ENCODE assay signal across 18 cellular contexts in genomic region chr1:42928859-42929258, GRCh38. TPM values are rescaled to one million over a fixed set of nuclear protein-coding genes. Genes with fewer than 3 reads are reported as not detected.
DNase-seq lines count a peak whose midpoint lies in the region; ATAC-seq and TF ChIP-seq lines count a peak whose summit lies in the region.
"Had no signal": no experiment of that assay in that cellular context is flagged by ENCODE, and none has a peak within 500 bp of the region (broad histone marks: within the 10 kb centered on the region; RNA-seq: fewer than 3 reads in every experiment).

No MANE protein-coding gene starts in this region.

- H3K4me3 ChIP-seq in endodermal cell (ENCODE audit: low read length) (no peak overlapping the region), trophoblast cell (ENCODE audit: low read depth, low read length) (peak overlapping the region; percentile 4), uterus (no peak overlapping the region)
- H3K4me3 ChIP-seq: GM12878, sigmoid colon had no signal

- peaks cover 65% of the 10 kb centered on the region for H3K36me3 Mint-ChIP-seq in activated CD8-positive, alpha-beta memory T cell treated with anti-CD3 and anti-CD28 coated beads, Interleukin-2, amount 10 ng/mL, durations not matched to agents 7 days and 5 days
- peaks cover 8% of the 10 kb centered on the region for H3K36me3 Mint-ChIP-seq in IgD-negative memory B cell
- peaks cover 50% of the 10 kb centered on the region for H3K36me3 Mint-ChIP-seq in endodermal cell (ENCODE audit: low read depth)

- H3K27me3 Mint-ChIP-seq in activated CD8-positive, alpha-beta memory T cell treated with anti-CD3 and anti-CD28 coated beads, Interleukin-2, amount 10 ng/mL, durations not matched to agents 7 days and 5 days = no peaks in the 10 kb centered on the region
- H3K27me3 Mint-ChIP-seq in IgD-negative memory B cell (no peaks in the 10 kb centered on the region), endodermal cell (ENCODE audit: insufficient read depth) (no peaks in the 10 kb centered on the region)

- H2AK5ac ChIP-seq in trophoblast cell (ENCODE audit: low read length) = no peak overlapping the region

- H3K9me3 Mint-ChIP-seq in activated CD8-positive, alpha-beta memory T cell treated with anti-CD3 and anti-CD28 coated beads, Interleukin-2, amount 10 ng/mL, durations not matched to agents 7 days and 5 days (ENCODE audit: low read depth) = no peaks in the 10 kb centered on the region
- H3K9me3 Mint-ChIP-seq in IgD-negative memory B cell (no peaks in the 10 kb centered on the region), endodermal cell (no peaks in the 10 kb centered on the region)

- H3K9ac ChIP-seq in endodermal cell (ENCODE audit: extremely low read depth, low read length, poor library complexity, severe bottlenecking) (no peak overlapping the region), trophoblast cell (ENCODE audit: low read length) (no peak overlapping the region)

- H4K8ac ChIP-seq in trophoblast cell (ENCODE audit: low read depth, low read length) = no peak overlapping the region

- WGBS in endodermal cell (ENCODE audit: insufficient coverage in 1 of 2, insufficient read length in 1 of 2), 2 experiments = 96 to 100% methylated on average over 4 to 13 of the region's 13 CpGs
- no CpG with 5 or more reads among the region's 13 CpGs for WGBS in trophoblast cell (ENCODE audit: extremely low coverage, insufficient coverage, insufficient read length)

- no peak overlapping the region for H3K4ac ChIP-seq in trophoblast cell (ENCODE audit: low read depth, low read length)

- peak overlapping the region; percentile 34 for H3K4me3 Mint-ChIP-seq in activated CD8-positive, alpha-beta memory T cell treated with anti-CD3 and anti-CD28 coated beads, Interleukin-2, amount 10 ng/mL, durations not matched to agents 7 days and 5 days
- H3K4me3 Mint-ChIP-seq in IgD-negative memory B cell (peak overlapping the region in 2 of 4 donors; percentile 22 to 76), endodermal cell (no peak overlapping the region)

- peak overlapping the region; percentile 1 for H3K18ac ChIP-seq in trophoblast cell (ENCODE audit: low read length)

- H3K27ac ChIP-seq in endodermal cell (ENCODE audit: low read depth, low read length) (no peak overlapping the region), trophoblast cell (ENCODE audit: low read depth, low read length) (peak overlapping the region; percentile 24), uterus (no peak overlapping the region)
- H3K27ac ChIP-seq: sigmoid colon had no signal

- peaks cover 80% of the 10 kb centered on the region for H3K4me1 Mint-ChIP-seq in activated CD8-positive, alpha-beta memory T cell treated with anti-CD3 and anti-CD28 coated beads, Interleukin-2, amount 10 ng/mL, durations not matched to agents 7 days and 5 days
- H3K4me1 Mint-ChIP-seq in IgD-negative memory B cell (peaks cover 46 to 53% (median 47%) of the 10 kb centered on the region in 3 donors), endodermal cell (peaks cover 17% of the 10 kb centered on the region)

- CTCF ChIA-PET in activated CD8-positive, alpha-beta memory T cell treated with anti-CD3 and anti-CD28 coated beads, Interleukin-2, amount 10 ng/mL, durations not matched to agents 7 days and 5 days (lab: Charles Lee) = interaction anchor here (8.5 kb wide), 1 partner anchor 143 kb away, joined by 172 read pairs; no protein-coding TSS in a partner anchor

- H2AFZ ChIP-seq in trophoblast cell (ENCODE audit: insufficient read depth, low read length, poor library complexity) = no peak overlapping the region

- peaks cover 4% of the 10 kb centered on the region for H3K79me2 ChIP-seq in trophoblast cell (ENCODE audit: control insufficient read depth, insufficient read depth, low read length, poor library complexity)

- no peak overlapping the region for H4K12ac ChIP-seq in trophoblast cell (ENCODE audit: low read depth, low read length)

- no peak overlapping the region for H2BK12ac ChIP-seq in trophoblast cell (ENCODE audit: low read length)

- TF ChIP-seq CTCF in endodermal cell (conservative IDR thresholded peaks at IDR 0.05) (no peak), uterus (IDR thresholded peaks at IDR 0.05) (no peak)

- H3K4me2 ChIP-seq in trophoblast cell (ENCODE audit: low read length) = no peak overlapping the region

- H3K79me1 ChIP-seq in trophoblast cell (ENCODE audit: low read length) = peaks cover 18% of the 10 kb centered on the region

- peak overlapping the region; percentile 77 for H3K27ac Mint-ChIP-seq in activated CD8-positive, alpha-beta memory T cell treated with anti-CD3 and anti-CD28 coated beads, Interleukin-2, amount 10 ng/mL, durations not matched to agents 7 days and 5 days
- H3K27ac Mint-ChIP-seq in IgD-negative memory B cell (peak overlapping the region in 2 of 3 donors; percentile 84 to 94), endodermal cell (no peak overlapping the region)

- ATAC-seq in activated CD8-positive, alpha-beta memory T cell treated with anti-CD3 and anti-CD28 coated beads, Interleukin-2, amount 10 ng/mL, durations not matched to agents 7 days and 5 days = no peak
- ATAC-seq: GM12878 had no signal

- H2BK120ac ChIP-seq in trophoblast cell (ENCODE audit: insufficient read depth, low read length, poor library complexity) = no peak overlapping the region

- H3K27me3 ChIP-seq in endodermal cell (ENCODE audit: control insufficient read depth, insufficient read depth, low read length, poor library complexity, severe bottlenecking) = no peaks in the 10 kb centered on the region
- no peaks in the 10 kb centered on the region for H3K27me3 ChIP-seq in trophoblast cell (ENCODE audit: insufficient read depth, low read length)
- H3K27me3 ChIP-seq in uterus = no peaks in the 10 kb centered on the region
- H3K27me3 ChIP-seq: sigmoid colon had no signal

- H3K23ac ChIP-seq in trophoblast cell (ENCODE audit: low read length) = no peak overlapping the region

- H4K91ac ChIP-seq in trophoblast cell (ENCODE audit: low read depth, low read length) = no peak overlapping the region

- no peak for DNase-seq in activated CD8-positive, alpha-beta memory T cell treated with anti-CD3 and anti-CD28 coated beads, Interleukin-2, amount 10 ng/mL, durations not matched to agents 7 days and 5 days
- no peak for DNase-seq in activated CD8-positive, alpha-beta memory T cell treated with anti-CD3 and anti-CD28 coated beads, Interleukin-2, amount 50 U/mL, for 4 hours
- DNase-seq in endodermal cell = peak; percentile 42
- DNase-seq in trophoblast cell = no peak
- DNase-seq in DMS79 treated with DMSO at 0.1 percent for 48 hours (lab: John Stamatoyannopoulos, UW) = no peak
- DNase-seq in uterus = no peak
- DNase-seq in HPDE6-E6E7 (ENCODE audit: extremely low spot score) = no peak
- DNase-seq: activated CD4-positive, CD25-positive, alpha-beta regulatory T cell; aorta; glutamatergic neuron; GOT3; MM.1S; NCI-H2029; NCI-H748 treated with DMSO at 0.1 percent for 48 hours; sigmoid colon; stimulated activated CD4-positive, alpha-beta T cell treated with anti-CD3 and anti-CD28 coated beads, Interleukin-4, amount 100 ng/mL, for 1 hour had no signal

- H2BK5ac ChIP-seq in trophoblast cell (ENCODE audit: low read depth, low read length, poor library complexity) = no peak overlapping the region

- intact Hi-C loops in uterus (cut with DNase I; ENCODE audit: low total_unique reads) = loop anchor here (10.0 kb wide), 1 partner anchor 136 kb away; no protein-coding TSS in a partner anchor

- TF ChIP-seq POLR2A in uterus (IDR thresholded peaks at IDR 0.05) = no peak

- H3K9me3 ChIP-seq in endodermal cell (ENCODE audit: control insufficient read depth, low read length) (no peaks in the 10 kb centered on the region), trophoblast cell (ENCODE audit: insufficient read depth, low read depth, low read length) (peaks cover 2% of the 10 kb centered on the region), uterus (no peaks in the 10 kb centered on the region)
- H3K9me3 ChIP-seq: sigmoid colon had no signal

- H3K14ac ChIP-seq in trophoblast cell (ENCODE audit: low read length) = no peak overlapping the region

- H3K36me3 ChIP-seq in endodermal cell (ENCODE audit: control insufficient read depth, insufficient read depth, low read length) (peaks cover 40% of the 10 kb centered on the region), trophoblast cell (ENCODE audit: control insufficient read depth in 1 of 2, insufficient read depth in 2 of 2, low read length in 2 of 2) (peaks cover 74 to 78% of the 10 kb centered on the region in 2 experiments), uterus (no peaks in the 10 kb centered on the region)

- H3K4me1 ChIP-seq in endodermal cell (ENCODE audit: control insufficient read depth, insufficient read depth, low read length) (no peaks in the 10 kb centered on the region), trophoblast cell (ENCODE audit: control insufficient read depth in 1 of 2, insufficient read depth in 2 of 2, low read length in 2 of 2) (peaks cover 19 to 27% of the 10 kb centered on the region in 2 experiments), uterus (no peaks in the 10 kb centered on the region)

RNA-seq across cellular contexts. Expression of gene SLC2A1, which starts 29.8 kb away (rescaled TPM):
- total RNA-seq in activated CD8-positive, alpha-beta memory T cell treated with anti-CD3 and anti-CD28 coated beads, Interleukin-2, amount 10 ng/mL, durations not matched to agents 7 days and 5 days = 100 to 1,000 TPM; 113 to 140 TPM
- polyA plus RNA-seq in IgD-negative memory B cell = 90.6 TPM
- total RNA-seq in endodermal cell (10 to 100 TPM; 42.5 to 69.7 TPM), uterus (10 to 100 TPM in 3 of 4 donors, 1 to 10 TPM in 1; 4.6 to 76.2 (median 28.2) TPM)
- polyA plus RNA-seq in endodermal cell (2013, experiment 1 of 2) = 172 TPM
- 136 TPM for polyA plus RNA-seq in endodermal cell (2013, experiment 2 of 2)
- polyA plus RNA-seq in trophoblast cell (2013) = 1,633 and 1,681 TPM in 2 replicates
